ENCODE assay signal across 19 cellular contexts in genomic region chr7:55970561-55970960, GRCh38. TPM values are rescaled to one million over a fixed set of nuclear protein-coding genes. Genes with fewer than 3 reads are reported as not detected.
DNase-seq lines count a peak whose midpoint lies in the region; ATAC-seq and TF ChIP-seq lines count a peak whose summit lies in the region.
"Had no signal": no experiment of that assay in that cellular context is flagged by ENCODE, and none has a peak within 500 bp of the region (broad histone marks: within the 10 kb centered on the region; RNA-seq: fewer than 3 reads in every experiment).

No MANE protein-coding gene starts in this region.

- DNase-seq in activated T-cell treated with anti-CD3 and anti-CD28 coated beads, Interleukin-2, amount 50 U/mL, for 24 hours: no peak
- DNase-seq in activated T-cell treated with anti-CD3 and anti-CD28 coated beads, Interleukin-2, amount 50 U/mL, for 1 hour: no peak
- DNase-seq in NCI-H510A (lab: John Stamatoyannopoulos, UW) (peak; percentile 9), gastrocnemius medialis (peak; percentile 76 to 89), SKM-1 (lab: John Stamatoyannopoulos, UW; ENCODE audit: unreplicated experiment) (no peak)
- DNase-seq in effector memory CD8-positive, alpha-beta T cell: no peak
- no peak for DNase-seq in CD8-positive, alpha-beta memory T cell
- DNase-seq: dorsolateral prefrontal cortex; HFFc6; kidney; naive thymus-derived CD8-positive, alpha-beta T cell; NCI-H226; ovary; sigmoid colon; testis had no signal

- TF ChIP-seq CTCF in gastrocnemius medialis (IDR thresholded peaks at IDR 0.05 in 4 of 5, conservative IDR thresholded peaks at IDR 0.05 in 1 of 5): no peak

- H3K4me1 ChIP-seq in gastrocnemius medialis: peaks cover 74 to 91% of the 10 kb centered on the region in 2 donors
- H3K4me1 ChIP-seq in CD8-positive, alpha-beta memory T cell (ENCODE audit: insufficient read depth, low read length): no peaks in the 10 kb centered on the region

- H3K36me3 Mint-ChIP-seq in activated T-cell treated with anti-CD3 and anti-CD28 coated beads, Interleukin-2, amount 50 U/mL, for 24 hours (ENCODE audit: low read depth): peaks cover 39% of the 10 kb centered on the region
- H3K36me3 Mint-ChIP-seq in effector memory CD8-positive, alpha-beta T cell (ENCODE audit: insufficient read depth): peaks cover 19% of the 10 kb centered on the region
- H3K36me3 Mint-ChIP-seq in CD8-positive, alpha-beta memory T cell: peaks cover 3 to 15% (median 9%) of the 10 kb centered on the region in 3 donors

- POLR2A ChIA-PET in CD8-positive, alpha-beta memory T cell (lab: Charles Lee): no interaction called here

- H3K36me3 ChIP-seq in gastrocnemius medialis: no peaks in the 10 kb centered on the region
- H3K36me3 ChIP-seq in CD8-positive, alpha-beta memory T cell (ENCODE audit: insufficient read depth, low read length): no peaks in the 10 kb centered on the region
- H3K36me3 ChIP-seq: ovary had no signal

- peak overlapping the region; percentile 96 to 98 (median 97) for H3K27ac ChIP-seq in gastrocnemius medialis
- H3K27ac ChIP-seq in CD8-positive, alpha-beta memory T cell (ENCODE audit: low read depth, low read length): no peak overlapping the region
- H3K27ac ChIP-seq: ovary, sigmoid colon, testis had no signal

- H3K4me1 Mint-ChIP-seq in activated T-cell treated with anti-CD3 and anti-CD28 coated beads, Interleukin-2, amount 50 U/mL, for 24 hours (ENCODE audit: low read depth): peaks cover 45% of the 10 kb centered on the region
- H3K4me1 Mint-ChIP-seq in effector memory CD8-positive, alpha-beta T cell (ENCODE audit: low read depth in 2 of 2): peaks cover 25 to 51% of the 10 kb centered on the region in 2 donors
- peaks cover 34 to 58% (median 56%) of the 10 kb centered on the region in 3 donors for H3K4me1 Mint-ChIP-seq in CD8-positive, alpha-beta memory T cell

- H3K9me3 Mint-ChIP-seq in activated T-cell treated with anti-CD3 and anti-CD28 coated beads, Interleukin-2, amount 50 U/mL, for 24 hours: no peaks in the 10 kb centered on the region
- no peaks in the 10 kb centered on the region for H3K9me3 Mint-ChIP-seq in effector memory CD8-positive, alpha-beta T cell
- no peaks in the 10 kb centered on the region for H3K9me3 Mint-ChIP-seq in CD8-positive, alpha-beta memory T cell
- H3K9me3 Mint-ChIP-seq: activated T-helper 17 cell treated with anti-CD3 and anti-CD28 coated beads, Interleukin-2, amount 50 U/mL, for 72 hours; HFFc6; memory B cell; naive thymus-derived CD8-positive, alpha-beta T cell had no signal

- intact Hi-C loops in gastrocnemius medialis (cut with DNase I; ENCODE audit: low total_unique reads): loop anchor here (2.0 to 5.0 kb wide), 2 partner anchors 112 to 418 kb away; no protein-coding TSS in a partner anchor

- no peak overlapping the region for H3K4me3 Mint-ChIP-seq in activated T-cell treated with anti-CD3 and anti-CD28 coated beads, Interleukin-2, amount 50 U/mL, for 24 hours
- H3K4me3 Mint-ChIP-seq in effector memory CD8-positive, alpha-beta T cell: no peak overlapping the region
- H3K4me3 Mint-ChIP-seq in CD8-positive, alpha-beta memory T cell: peak overlapping the region in 2 of 7 donors; percentile 35 to 85
- H3K4me3 Mint-ChIP-seq: activated T-helper 17 cell treated with anti-CD3 and anti-CD28 coated beads, Interleukin-2, amount 50 U/mL, for 72 hours; HFFc6; memory B cell had no signal

- ATAC-seq in effector memory CD8-positive, alpha-beta T cell (replicated peaks): no peak
- ATAC-seq in gastrocnemius medialis: peak; percentile 68 to 72
- no peak for ATAC-seq in HG02884 (IDR thresholded peaks at IDR 0.05; ENCODE audit: unreplicated experiment)
- ATAC-seq: activated T-helper 17 cell treated with anti-CD3 and anti-CD28 coated beads, Interleukin-2, amount 50 U/mL, for 72 hours; HepG2; naive thymus-derived CD8-positive, alpha-beta T cell had no signal

- CTCF ChIA-PET in CD8-positive, alpha-beta memory T cell (lab: Charles Lee): interaction anchor here (0.7 kb wide), 1 partner anchor 555 kb away, joined by 3 read pairs; no protein-coding TSS in a partner anchor

- no peaks in the 10 kb centered on the region for H3K9me3 ChIP-seq in gastrocnemius medialis
- no peaks in the 10 kb centered on the region for H3K9me3 ChIP-seq in CD8-positive, alpha-beta memory T cell (ENCODE audit: low read length)
- H3K9me3 ChIP-seq: ovary, sigmoid colon, testis had no signal

- peak overlapping the region; percentile 5 for H3K27ac Mint-ChIP-seq in activated T-cell treated with anti-CD3 and anti-CD28 coated beads, Interleukin-2, amount 50 U/mL, for 24 hours
- H3K27ac Mint-ChIP-seq in effector memory CD8-positive, alpha-beta T cell: peak overlapping the region; percentile 61 to 79
- peak overlapping the region in 3 of 8 donors; percentile 3 to 84 (median 61) for H3K27ac Mint-ChIP-seq in CD8-positive, alpha-beta memory T cell
- H3K27ac Mint-ChIP-seq: HFFc6, memory B cell had no signal

- in situ Hi-C loops in gastrocnemius medialis (cut with MboI; ENCODE audit: low sequenced_read_pairs in 4 of 4): loop anchor here in 2 of 4 donors (10.0 to 25.0 kb wide), 3 partner anchors 92 to 333 kb away; partner anchors contain the start of genes CCT6A (in 1 of the 2), PSPH (in 1 of the 2) and SUMF2 (in 1 of the 2)

- H3K4me3 ChIP-seq in gastrocnemius medialis: peak overlapping the region in 2 of 4 donors; percentile 38 to 40
- H3K4me3 ChIP-seq in CD8-positive, alpha-beta memory T cell (ENCODE audit: low read length): no peak overlapping the region
- H3K4me3 ChIP-seq: dorsolateral prefrontal cortex, ovary, sigmoid colon, testis had no signal

- H3K27me3 ChIP-seq in gastrocnemius medialis: no peaks in the 10 kb centered on the region
- H3K27me3 ChIP-seq in CD8-positive, alpha-beta memory T cell (ENCODE audit: insufficient read depth, low read length, poor library complexity, severe bottlenecking): no peaks in the 10 kb centered on the region
- H3K27me3 ChIP-seq: dorsolateral prefrontal cortex, ovary, sigmoid colon, testis had no signal

- no peak for TF ChIP-seq POLR2A in gastrocnemius medialis (IDR thresholded peaks at IDR 0.05)

- H3K27me3 Mint-ChIP-seq in activated T-cell treated with anti-CD3 and anti-CD28 coated beads, Interleukin-2, amount 50 U/mL, for 24 hours: no peaks in the 10 kb centered on the region
- no peaks in the 10 kb centered on the region for H3K27me3 Mint-ChIP-seq in effector memory CD8-positive, alpha-beta T cell
- no peaks in the 10 kb centered on the region for H3K27me3 Mint-ChIP-seq in CD8-positive, alpha-beta memory T cell
- H3K27me3 Mint-ChIP-seq: activated T-helper 17 cell treated with anti-CD3 and anti-CD28 coated beads, Interleukin-2, amount 50 U/mL, for 72 hours; memory B cell; naive thymus-derived CD8-positive, alpha-beta T cell had no signal

RNA-seq across cellular contexts. Expression of gene NIPSNAP2, which starts 6.2 kb away (rescaled TPM):
- total RNA-seq in gastrocnemius medialis: 100 to 1,000 TPM; 234 to 382 (median 354) TPM
- 10 to 100 TPM; 42.2 to 46.5 TPM for total RNA-seq in CD8-positive, alpha-beta memory T cell
- 36.4 TPM for polyA plus RNA-seq in CD8-positive, alpha-beta memory T cell

RNA-seq across cellular contexts. Expression of gene MRPS17, which starts 18.9 kb away (rescaled TPM):
- total RNA-seq in gastrocnemius medialis: 10 to 100 TPM; 14.0 to 38.3 (median 22.0) TPM
- total RNA-seq in CD8-positive, alpha-beta memory T cell: 10 to 100 TPM; 34.3 to 35.5 TPM
- polyA plus RNA-seq in CD8-positive, alpha-beta memory T cell: 19.0 TPM

Comparison
In these comparisons a context has a peak if more than half of its experiments do, and no peak if none do; other contexts are left out.
1. DNase-seq: peak in NCI-H510A (single experiment) and gastrocnemius medialis (2 of 2); none in activated T-cell treated with anti-CD3 and anti-CD28 coated beads, Interleukin-2, amount 50 U/mL, for 24 hours (single experiment), activated T-cell treated with anti-CD3 and anti-CD28 coated beads, Interleukin-2, amount 50 U/mL, for 1 hour (single experiment), effector memory CD8-positive, alpha-beta T cell (0 of 3), SKM-1 (single experiment) and CD8-positive, alpha-beta memory T cell (0 of 5).
2. ATAC-seq: peak in gastrocnemius medialis (2 of 2); none in effector memory CD8-positive, alpha-beta T cell (single experiment) and HG02884 (single experiment).
3. RNA of gene NIPSNAP2, which starts 6.2 kb away (total RNA-seq): 234 to 382 TPM in gastrocnemius medialis; 42.2 to 46.5 TPM in CD8-positive, alpha-beta memory T cell; every median in the first group is over 4 times any median in the second.